Comparison of ENCODE assay signal across 11 cellular contexts in the genomic region with DNA sequence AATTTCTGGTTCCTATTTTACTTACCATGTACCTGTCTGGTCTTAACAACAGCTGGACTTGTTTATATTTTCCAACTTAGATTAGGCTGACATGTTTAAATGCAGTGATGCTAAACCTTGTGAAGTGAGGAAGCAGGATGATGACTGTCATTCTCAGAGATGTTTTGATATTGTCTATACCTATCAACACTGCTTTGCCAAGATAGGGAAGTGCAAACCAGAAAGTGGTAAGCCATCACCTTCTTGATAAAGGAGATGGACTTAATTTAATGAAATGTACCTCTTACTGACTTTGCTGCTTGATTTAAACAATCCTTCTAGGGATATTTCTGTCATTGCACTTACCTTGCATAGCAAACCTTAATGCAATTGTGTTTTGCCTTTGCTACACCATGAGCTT. TPM values are rescaled to one million over a fixed set of nuclear protein-coding genes. Genes with fewer than 3 reads are reported as not detected.
A peak's percentile ranks its signal among the peaks of the same experiment; 100 is the strongest.
DNase-seq lines count a peak whose midpoint lies in the region; ATAC-seq and TF ChIP-seq lines count a peak whose summit lies in the region.
"Had no signal": no experiment of that assay in that cellular context is flagged by ENCODE, and none has a peak within 500 bp of the region (broad histone marks: within the 10 kb centered on the region; RNA-seq: fewer than 3 reads in every experiment).

No MANE protein-coding gene starts in this region.

- TF ChIP-seq CTCF in fibroblast of pulmonary artery (IDR thresholded peaks at IDR 0.05; ENCODE audit: low read length, missing control alignments) (no peak), thoracic aorta (IDR thresholded peaks at IDR 0.05) (no peak), left lung (IDR thresholded peaks at IDR 0.05) (no peak)

- no peak for DNase-seq in activated T-cell treated with anti-CD3 and anti-CD28 coated beads, Interleukin-2, amount 50 U/mL, for 72 hours
- DNase-seq in activated T-cell treated with anti-CD3 and anti-CD28 coated beads, Interleukin-2, amount 50 U/mL, for 1 hour = no peak
- DNase-seq in T-helper 17 cell = no peak
- DNase-seq in fibroblast of pulmonary artery (ENCODE audit: low read depth) = no peak
- no peak for DNase-seq in thoracic aorta (ENCODE audit: low spot score)
- no peak for DNase-seq in left lung
- DNase-seq in A172 (ENCODE audit: low spot score) = no peak
- DNase-seq in NCI-H128 (lab: John Stamatoyannopoulos, UW; ENCODE audit: unreplicated experiment) = no peak
- DNase-seq: activated CD4-positive, CD25-positive, alpha-beta regulatory T cell; foreskin keratinocyte; NCI-H1105 had no signal

- intact Hi-C loops in left lung (cut with DNase I) = no loop called here

- no peaks in the 10 kb centered on the region for H3K9me3 Mint-ChIP-seq in activated T-cell treated with anti-CD3 and anti-CD28 coated beads, Interleukin-2, amount 50 U/mL, for 72 hours

- peaks cover 33% of the 10 kb centered on the region for H3K4me1 Mint-ChIP-seq in activated T-cell treated with anti-CD3 and anti-CD28 coated beads, Interleukin-2, amount 50 U/mL, for 72 hours (ENCODE audit: low read depth)
- peaks cover 30% of the 10 kb centered on the region for H3K4me1 Mint-ChIP-seq in T-helper 17 cell

- H3K4me1 ChIP-seq in thoracic aorta (ENCODE audit: control insufficient read depth in 1 of 2, low read depth in 2 of 2) = peaks cover 3 to 21% of the 10 kb centered on the region in 2 donors
- H3K4me1 ChIP-seq in left lung = peaks cover 0 to 29% of the 10 kb centered on the region in 2 donors

- no peak for ATAC-seq in activated T-cell treated with anti-CD3 and anti-CD28 coated beads, Interleukin-2, amount 50 U/mL, for 72 hours (replicated peaks in 1 of 2)
- ATAC-seq in T-helper 17 cell (no peak), thoracic aorta (ENCODE audit: insufficient number of reproducible peaks, low FRiP score, low read depth) (no peak), left lung (no peak)
- ATAC-seq: foreskin keratinocyte had no signal

- no peaks in the 10 kb centered on the region for H3K36me3 ChIP-seq in thoracic aorta
- H3K36me3 ChIP-seq in left lung = no peaks in the 10 kb centered on the region

- no peaks in the 10 kb centered on the region for H3K9me3 ChIP-seq in T-helper 17 cell (ENCODE audit: control insufficient read depth, low read length, poor library complexity, severe bottlenecking)
- H3K9me3 ChIP-seq in thoracic aorta = no peaks in the 10 kb centered on the region
- H3K9me3 ChIP-seq in left lung = no peaks in the 10 kb centered on the region

- peaks cover 2 to 4% of the 10 kb centered on the region in 2 donors for H3K36me3 Mint-ChIP-seq in activated T-cell treated with anti-CD3 and anti-CD28 coated beads, Interleukin-2, amount 50 U/mL, for 72 hours (ENCODE audit: insufficient read depth in 2 of 2)
- peaks cover 2% of the 10 kb centered on the region for H3K36me3 Mint-ChIP-seq in T-helper 17 cell (ENCODE audit: low read depth)

- H3K27ac ChIP-seq in thoracic aorta (peak overlapping the region in 1 of 2 donors; percentile 90), left lung (no peak overlapping the region)

- H3K4me3 Mint-ChIP-seq in activated T-cell treated with anti-CD3 and anti-CD28 coated beads, Interleukin-2, amount 50 U/mL, for 72 hours = peak overlapping the region; percentile 72 to 94
- peak overlapping the region; percentile 36 for H3K4me3 Mint-ChIP-seq in T-helper 17 cell

- H3K27me3 Mint-ChIP-seq in activated T-cell treated with anti-CD3 and anti-CD28 coated beads, Interleukin-2, amount 50 U/mL, for 72 hours (ENCODE audit: low read depth) = peaks cover 12% of the 10 kb centered on the region
- no peaks in the 10 kb centered on the region for H3K27me3 Mint-ChIP-seq in T-helper 17 cell

- H3K27ac Mint-ChIP-seq in activated T-cell treated with anti-CD3 and anti-CD28 coated beads, Interleukin-2, amount 50 U/mL, for 72 hours = no peak overlapping the region
- H3K27ac Mint-ChIP-seq in T-helper 17 cell = peak overlapping the region; percentile 49

- H3K27me3 ChIP-seq in thoracic aorta (replicated peaks; ENCODE audit: insufficient read depth) (no peaks in the 10 kb centered on the region), left lung (peaks cover 0 to 17% of the 10 kb centered on the region in 2 donors)
- H3K27me3 ChIP-seq: foreskin keratinocyte had no signal

- H3K4me3 ChIP-seq in fibroblast of pulmonary artery (replicated peaks; ENCODE audit: low read depth, low read length) = peak overlapping the region; percentile 68
- H3K4me3 ChIP-seq in thoracic aorta = peak overlapping the region; percentile 89
- H3K4me3 ChIP-seq in left lung = peak overlapping the region in 1 of 2 donors; percentile 92

RNA-seq across cellular contexts. Expression of a gene that starts 2.2 kb away (rescaled TPM):
- total RNA-seq in activated T-cell treated with anti-CD3 and anti-CD28 coated beads, Interleukin-2, amount 50 U/mL, for 72 hours = 10 to 100 TPM; 14.3 to 15.3 TPM
- total RNA-seq in T-helper 17 cell = 10 to 100 TPM; 10.5 to 15.8 TPM
- total RNA-seq in thoracic aorta = 10 to 100 TPM; 18.7 to 44.7 TPM
- total RNA-seq in left lung = 10 to 100 TPM; 20.5 to 21.2 TPM
- 6.6 and 10.0 TPM in 2 replicates for total RNA-seq in A172 (2014; rRNA removed; shearing (Covaris generic))
